Comparison of ENCODE assay signal across 1 cellular context in the genomic region with DNA sequence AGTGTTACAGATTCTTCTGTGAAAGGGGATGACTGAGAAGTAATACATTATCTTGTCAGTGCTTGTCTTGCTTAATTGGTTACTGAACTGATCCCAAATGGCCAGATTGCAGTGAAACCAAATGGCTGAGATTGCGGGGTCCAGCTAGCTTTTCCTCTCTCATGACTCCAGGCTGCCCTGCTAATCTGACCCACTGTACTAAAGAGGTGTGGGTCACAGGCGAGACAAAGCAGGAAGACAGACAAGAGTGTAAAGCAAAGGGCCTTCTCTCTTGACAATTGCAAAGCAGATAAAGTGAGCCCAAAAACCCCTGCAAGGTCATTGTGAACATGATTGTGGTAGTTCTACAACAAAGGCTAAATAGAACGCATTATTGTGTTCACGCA.
TF ChIP-seq lines count a peak whose summit lies in the region.

No MANE protein-coding gene starts in this region.

TF ChIP-seq in K562, 482 proteins besides CTCF, POLR2A, EP300 and RAD21:
- TF ChIP-seq RBM39 (optimal IDR thresholded peaks at IDR 0.05; ENCODE audit: low read depth, low read length): no peak
- no peak for TF ChIP-seq TCF7 (IDR thresholded peaks at IDR 0.05; ENCODE audit: borderline replicate concordance)
- no peak for TF ChIP-seq CEBPB (tag; IDR thresholded peaks at IDR 0.05)
- TF ChIP-seq, protein P1, sequence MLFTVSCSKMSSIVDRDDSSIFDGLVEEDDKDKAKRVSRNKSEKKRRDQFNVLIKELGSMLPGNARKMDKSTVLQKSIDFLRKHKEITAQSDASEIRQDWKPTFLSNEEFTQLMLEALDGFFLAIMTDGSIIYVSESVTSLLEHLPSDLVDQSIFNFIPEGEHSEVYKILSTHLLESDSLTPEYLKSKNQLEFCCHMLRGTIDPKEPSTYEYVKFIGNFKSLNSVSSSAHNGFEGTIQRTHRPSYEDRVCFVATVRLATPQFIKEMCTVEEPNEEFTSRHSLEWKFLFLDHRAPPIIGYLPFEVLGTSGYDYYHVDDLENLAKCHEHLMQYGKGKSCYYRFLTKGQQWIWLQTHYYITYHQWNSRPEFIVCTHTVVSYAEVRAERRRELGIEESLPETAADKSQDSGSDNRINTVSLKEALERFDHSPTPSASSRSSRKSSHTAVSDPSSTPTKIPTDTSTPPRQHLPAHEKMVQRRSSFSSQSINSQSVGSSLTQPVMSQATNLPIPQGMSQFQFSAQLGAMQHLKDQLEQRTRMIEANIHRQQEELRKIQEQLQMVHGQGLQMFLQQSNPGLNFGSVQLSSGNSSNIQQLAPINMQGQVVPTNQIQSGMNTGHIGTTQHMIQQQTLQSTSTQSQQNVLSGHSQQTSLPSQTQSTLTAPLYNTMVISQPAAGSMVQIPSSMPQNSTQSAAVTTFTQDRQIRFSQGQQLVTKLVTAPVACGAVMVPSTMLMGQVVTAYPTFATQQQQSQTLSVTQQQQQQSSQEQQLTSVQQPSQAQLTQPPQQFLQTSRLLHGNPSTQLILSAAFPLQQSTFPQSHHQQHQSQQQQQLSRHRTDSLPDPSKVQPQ (CRISPR knock-in tag; IDR thresholded peaks at IDR 0.05; ENCODE audit: borderline replicate concordance): no peak
- TF ChIP-seq, protein P2, sequence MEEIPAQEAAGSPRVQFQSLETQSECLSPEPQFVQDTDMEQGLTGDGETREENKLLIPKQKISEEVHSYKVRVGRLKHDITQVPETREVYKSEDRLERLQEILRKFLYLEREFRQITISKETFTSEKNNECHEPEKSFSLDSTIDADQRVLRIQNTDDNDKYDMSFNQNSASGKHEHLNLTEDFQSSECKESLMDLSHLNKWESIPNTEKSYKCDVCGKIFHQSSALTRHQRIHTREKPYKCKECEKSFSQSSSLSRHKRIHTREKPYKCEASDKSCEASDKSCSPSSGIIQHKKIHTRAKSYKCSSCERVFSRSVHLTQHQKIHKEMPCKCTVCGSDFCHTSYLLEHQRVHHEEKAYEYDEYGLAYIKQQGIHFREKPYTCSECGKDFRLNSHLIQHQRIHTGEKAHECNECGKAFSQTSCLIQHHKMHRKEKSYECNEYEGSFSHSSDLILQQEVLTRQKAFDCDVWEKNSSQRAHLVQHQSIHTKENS (CRISPR knock-in tag; IDR thresholded peaks at IDR 0.05): no peak
